Comparison of ENCODE assay signal across 1 cellular context in genomic region chr2:41847744-41848441, GRCh38.
TF ChIP-seq lines count a peak whose summit lies in the region.

No MANE protein-coding gene starts in this region.

TF ChIP-seq in HepG2, 621 proteins besides CTCF, POLR2A, EP300 and RAD21 (continued from another document and continues in another):
- TF ChIP-seq DMTF1 (CRISPR knock-in tag; IDR thresholded peaks at IDR 0.05) (no peak), PCBP2 (optimal IDR thresholded peaks at IDR 0.05; ENCODE audit: low read depth, low read length, poor library complexity, severe bottlenecking) (no peak), RERE (CRISPR knock-in tag; IDR thresholded peaks at IDR 0.05; ENCODE audit: low read depth) (peak; percentile 91), EEA1 (CRISPR knock-in tag; IDR thresholded peaks at IDR 0.05; ENCODE audit: borderline replicate concordance) (no peak), ZNF609 (CRISPR knock-in tag; IDR thresholded peaks at IDR 0.05; ENCODE audit: borderline replicate concordance) (peak; percentile 86; the same call in 1 of the 2 replicates), CSRNP2 (CRISPR knock-in tag; conservative IDR thresholded peaks at IDR 0.05; ENCODE audit: low read depth) (no peak), FOSL1 (CRISPR knock-in tag; IDR thresholded peaks at IDR 0.05; ENCODE audit: borderline replicate concordance) (no peak), ZNF841 (CRISPR knock-in tag; IDR thresholded peaks at IDR 0.05; ENCODE audit: borderline replicate concordance) (no peak), AKAP8 (CRISPR knock-in tag; IDR thresholded peaks at IDR 0.05) (0 out of 2 replicates have a peak, but pooled peaks have one; percentile 51), THAP7 (CRISPR knock-in tag; IDR thresholded peaks at IDR 0.05) (no peak), PHB2 (IDR thresholded peaks at IDR 0.05; ENCODE audit: partially characterized antibody) (no peak), ZNF562 (CRISPR knock-in tag; IDR thresholded peaks at IDR 0.05; ENCODE audit: borderline replicate concordance) (no peak), PAXIP1 (CRISPR knock-in tag; conservative IDR thresholded peaks at IDR 0.05) (peak; percentile 97), REL (CRISPR knock-in tag; conservative IDR thresholded peaks at IDR 0.05) (no peak), SP5 (CRISPR knock-in tag; IDR thresholded peaks at IDR 0.05; ENCODE audit: borderline replicate concordance, low read depth) (peak; percentile 49; the same call in 1 of the 2 replicates), TP53 (CRISPR knock-in tag; conservative IDR thresholded peaks at IDR 0.05) (no peak), SP4 (CRISPR knock-in tag; IDR thresholded peaks at IDR 0.05) (no peak), PHF21A (CRISPR knock-in tag; IDR thresholded peaks at IDR 0.05) (peak; percentile 83), SIX4 (CRISPR knock-in tag; IDR thresholded peaks at IDR 0.05) (peak; percentile 96), ARNT2 (CRISPR knock-in tag; IDR thresholded peaks at IDR 0.05; ENCODE audit: low read depth) (peak; percentile 53; the same call in 1 of the 2 replicates), CREB1 (IDR thresholded peaks at IDR 0.05) (peak; percentile 52), CREB1 (CRISPR knock-in tag; IDR thresholded peaks at IDR 0.05) (peak; percentile 85), ZNF629 (CRISPR knock-in tag; conservative IDR thresholded peaks at IDR 0.05) (no peak), TFDP1 (CRISPR knock-in tag; IDR thresholded peaks at IDR 0.05; ENCODE audit: borderline replicate concordance) (0 out of 2 replicates have a peak, but pooled peaks have one; percentile 15), SPEN (CRISPR knock-in tag; IDR thresholded peaks at IDR 0.05; ENCODE audit: low read depth) (peak; percentile 36; the same call in 1 of the 2 replicates), NFIB (CRISPR knock-in tag; IDR thresholded peaks at IDR 0.05; ENCODE audit: borderline replicate concordance) (no peak), CSRNP1 (CRISPR knock-in tag; IDR thresholded peaks at IDR 0.05) (no peak; the same call in 1 of the 2 replicates), ATAD3A (CRISPR knock-in tag; IDR thresholded peaks at IDR 0.05) (no peak), ZNF343 (CRISPR knock-in tag; IDR thresholded peaks at IDR 0.05) (peak; percentile 74; the same call in 1 of the 2 replicates), PHF20 (CRISPR knock-in tag; IDR thresholded peaks at IDR 0.05) (no peak), MAF1 (CRISPR knock-in tag; IDR thresholded peaks at IDR 0.05; ENCODE audit: borderline replicate concordance) (no peak), PLRG1 (conservative IDR thresholded peaks at IDR 0.05) (no peak), ZBTB38 (CRISPR knock-in tag; IDR thresholded peaks at IDR 0.05) (no peak), ZNF75D (CRISPR knock-in tag; IDR thresholded peaks at IDR 0.05; ENCODE audit: borderline replicate concordance) (no peak), ZFAT (CRISPR knock-in tag; conservative IDR thresholded peaks at IDR 0.05) (no peak), ZEB1 (IDR thresholded peaks at IDR 0.05; ENCODE audit: insufficient replicate concordance, low read depth) (peak; percentile 97), MIER3 (CRISPR knock-in tag; IDR thresholded peaks at IDR 0.05; ENCODE audit: borderline replicate concordance) (peak; percentile 99), NCOA1 (CRISPR knock-in tag; IDR thresholded peaks at IDR 0.05) (peak; percentile 99), ZNF446 (CRISPR knock-in tag; IDR thresholded peaks at IDR 0.05) (no peak), NR1H2 (CRISPR knock-in tag; IDR thresholded peaks at IDR 0.05; ENCODE audit: borderline replicate concordance, low read depth) (no peak), KDM5B (CRISPR knock-in tag; IDR thresholded peaks at IDR 0.05; ENCODE audit: borderline replicate concordance) (no peak)
